Comparison of ENCODE assay signal across 17 cellular contexts in genomic region chr10:15726042-15726441, GRCh38. TPM values are rescaled to one million over a fixed set of nuclear protein-coding genes. Genes with fewer than 3 reads are reported as not detected.
DNase-seq lines count a peak whose midpoint lies in the region; ATAC-seq, FAIRE-seq and TF ChIP-seq lines count a peak whose summit lies in the region.
"Had no signal": no experiment of that assay in that cellular context is flagged by ENCODE, and none has a peak within 500 bp of the region (broad histone marks: within the 10 kb centered on the region; RNA-seq: fewer than 3 reads in every experiment).

No MANE protein-coding gene starts in this region.

- in situ Hi-C loops in HepG2 (cut with HindIII; ENCODE audit: extremely low pct_ligation_motif_present, low pct_unique_long_range_greater_than_20kb) (loop anchor here (5.0 kb wide), 1 partner anchor 294 kb away; no protein-coding TSS in a partner anchor), Panc1 (cut with HindIII; ENCODE audit: low pct_unique_long_range_greater_than_20kb, low sequenced_read_pairs) (no loop called here)

- H3K27ac ChIP-seq in HepG2 (ENCODE audit: extremely low read length, insufficient read depth, low read length): no peak overlapping the region
- no peak overlapping the region for H3K27ac ChIP-seq in right lobe of liver
- no peak overlapping the region for H3K27ac ChIP-seq in Panc1 (ENCODE audit: low read length)
- H3K27ac ChIP-seq in tibial artery: peak overlapping the region; percentile 65 to 95
- H3K27ac ChIP-seq in RWPE1: no peak overlapping the region
- H3K27ac ChIP-seq: BLaER1 treated with 17β-estradiol and CSF1 and Interleukin-3, amounts not matched to agents 10 nM and 100 nM had no signal

- H3K4me1 Mint-ChIP-seq in brain: peaks cover 8% of the 10 kb centered on the region

- H3K4me1 ChIP-seq in HepG2 (ENCODE audit: insufficient read depth, low read length) (no peaks in the 10 kb centered on the region), right lobe of liver (no peaks in the 10 kb centered on the region), Panc1 (ENCODE audit: control insufficient read depth, insufficient read depth, low read length) (no peaks in the 10 kb centered on the region), tibial artery (peaks cover 7 to 56% (median 20%) of the 10 kb centered on the region in 4 donors)

- H3K4me3 Mint-ChIP-seq in brain: no peak overlapping the region
- H3K4me3 Mint-ChIP-seq: CD4-positive, alpha-beta T cell; IgD-negative memory B cell had no signal

- no peaks in the 10 kb centered on the region for H4K20me1 ChIP-seq in HepG2 (ENCODE audit: insufficient read depth, low read length)
- H4K20me1 ChIP-seq: BLaER1 treated with 17β-estradiol and CSF1 and Interleukin-3, amounts not matched to agents 10 nM and 100 nM had no signal

- H3K27me3 ChIP-seq in HepG2 (ENCODE audit: control insufficient read depth in 1 of 2, insufficient read depth in 2 of 2, low read length in 2 of 2) (peaks cover 2 to 26% of the 10 kb centered on the region in 2 experiments; a peak in 3 of 5 replicates), right lobe of liver (no peaks in the 10 kb centered on the region), Panc1 (ENCODE audit: control insufficient read depth, insufficient read depth, low read length) (no peaks in the 10 kb centered on the region; the same call in 1 of the 2 replicates), tibial artery (no peaks in the 10 kb centered on the region)
- H3K27me3 ChIP-seq: BLaER1 treated with 17β-estradiol and CSF1 and Interleukin-3, amounts not matched to agents 10 nM and 100 nM had no signal

- POLR2A ChIA-PET in HepG2 (lab: Yijun Ruan, JAX): no interaction called here
- POLR2A ChIA-PET in Panc1 (lab: Charles Lee): no interaction called here
- POLR2A ChIA-PET in RWPE1 (lab: Yijun Ruan, JAX; ENCODE audit: low non-redundant PET): no interaction called here

- H3K9me3 ChIP-seq in HepG2 (ENCODE audit: low read length) (no peaks in the 10 kb centered on the region), right lobe of liver (no peaks in the 10 kb centered on the region), Panc1 (ENCODE audit: control insufficient read depth, insufficient read depth, low read depth, low read length) (no peaks in the 10 kb centered on the region; the same call in 1 of the 2 replicates), tibial artery (peaks cover 0 to 6% (median 0%) of the 10 kb centered on the region in 3 donors)

- TF ChIP-seq POLR2A in HepG2 (IDR thresholded peaks at IDR 0.05; ENCODE audit: insufficient read depth in 1 of 2, low read depth in 2 of 2, low read length in 2 of 2) (no peak), right lobe of liver (IDR thresholded peaks at IDR 0.05) (no peak)

- H3K4me3 ChIP-seq in HepG2 (replicated peaks in 1 of 3; ENCODE audit: insufficient read depth in 1 of 3, low read depth in 2 of 3, low read length in 3 of 3) (no peak overlapping the region), right lobe of liver (no peak overlapping the region), Panc1 (ENCODE audit: low read depth in 2 of 2, low read length in 2 of 2) (no peak overlapping the region), tibial artery (no peak overlapping the region)
- H3K4me3 ChIP-seq: BLaER1 treated with 17β-estradiol and CSF1 and Interleukin-3, amounts not matched to agents 10 nM and 100 nM had no signal

- FAIRE-seq in HepG2 (lab: Jason Lieb, UNC): no peak
- FAIRE-seq: D721Med, GM19239 had no signal

- BruUV-seq in HepG2 (replicated peaks; lab: Mats Ljungman, UMichigan) (no TSS peak), Panc1 (replicated peaks; lab: Mats Ljungman, UMichigan) (no TSS peak)

- no peak overlapping the region for H3K4me2 ChIP-seq in HepG2 (ENCODE audit: low read depth, low read length)

- no peaks in the 10 kb centered on the region for H3K79me2 ChIP-seq in HepG2 (ENCODE audit: insufficient read depth, low read length)

- CTCF ChIA-PET in HepG2 (lab: Yijun Ruan, JAX; ENCODE audit: low intra/inter-chr PET ratio, low total read pairs) (interaction anchor here (1.3 to 2.0 kb wide), 3 partner anchors 265 to 298 kb away, joined by 4 to 17 read pairs (median 14); no protein-coding TSS in a partner anchor), Panc1 (lab: Charles Lee) (no interaction called here), RWPE1 (lab: Yijun Ruan, JAX) (interaction anchor here (0.6 kb wide), 1 partner anchor 15 kb away, joined by 3 read pairs; no protein-coding TSS in a partner anchor)

- H2AFZ ChIP-seq in HepG2 (ENCODE audit: low read length): no peak overlapping the region

- H3K9ac ChIP-seq in HepG2 (ENCODE audit: insufficient read depth, low read depth, low read length): no peak overlapping the region
- H3K9ac ChIP-seq: BLaER1 treated with 17β-estradiol and CSF1 and Interleukin-3, amounts not matched to agents 10 nM and 100 nM had no signal

- 3% methylated on average over 1 of the region's 1 CpG for WGBS in HepG2 (ENCODE audit: low lambda C conversion rate)
- WGBS in right lobe of liver (ENCODE audit: insufficient coverage, low coverage, low lambda C conversion rate, missing lambda C conversion rate): 44% methylated on average over 1 of the region's 1 CpG

- H3K9me3 Mint-ChIP-seq in brain: peaks cover 0 to 16% (median 9%) of the 10 kb centered on the region in 5 experiments

- no peak for DNase-seq in HepG2 (ENCODE audit: low spot score)
- DNase-seq in right lobe of liver: no peak
- no peak for DNase-seq in Panc1 (ENCODE audit: low read depth, low spot score)
- DNase-seq in tibial artery: no peak
- no peak for DNase-seq in RWPE1 (ENCODE audit: low spot score)
- no peak for DNase-seq in activated gamma-delta T cell treated with Interleukin-2 at 50 U/mL for 16 hours
- DNase-seq: CD4-positive, alpha-beta T cell; DMS153; DMS79 treated with DMSO at 0.1 percent for 48 hours had no signal

- ATAC-seq in HepG2 (no peak), right lobe of liver (no peak), Panc1 (no peak), HG03342 (IDR thresholded peaks at IDR 0.05; ENCODE audit: unreplicated experiment) (no peak)

- H3K27me3 Mint-ChIP-seq in brain: peaks cover 15% of the 10 kb centered on the region

- TF ChIP-seq CTCF in HepG2 (CRISPR knock-in tag; IDR thresholded peaks at IDR 0.05) (no peak), right lobe of liver (IDR thresholded peaks at IDR 0.05) (no peak), Panc1 (IDR thresholded peaks at IDR 0.05) (peak; percentile 32; the same call in 1 of the 2 replicates), brain (conservative IDR thresholded peaks at IDR 0.05) (peak; percentile 13 to 26), tibial artery (IDR thresholded peaks at IDR 0.05) (no peak), RWPE1 (conservative IDR thresholded peaks at IDR 0.05; ENCODE audit: low read depth) (no peak; the same call in 1 of the 2 replicates)

- intact Hi-C loops in HepG2 (cut with micrococcal nuclease; ENCODE audit: unreplicated experiment): loop anchor here (5.0 kb wide), 1 partner anchor 139 kb away; no protein-coding TSS in a partner anchor
- intact Hi-C loops in right lobe of liver (cut with DNase I): loop anchor here in 1 of 2 donors (10.0 kb wide), 1 partner anchor 291 kb away; no protein-coding TSS in a partner anchor
- intact Hi-C loops in Panc1 (cut with micrococcal nuclease; ENCODE audit: unreplicated experiment): no loop called here
- intact Hi-C loops in tibial artery (cut with DNase I; ENCODE audit: low total_unique reads): no loop called here

- H3K36me3 ChIP-seq in HepG2 (replicated peaks in 1 of 2; ENCODE audit: control insufficient read depth in 1 of 2, insufficient read depth in 2 of 2, low read length in 2 of 2) (no peaks in the 10 kb centered on the region), right lobe of liver (no peaks in the 10 kb centered on the region), Panc1 (ENCODE audit: control insufficient read depth, insufficient read depth, low read length) (no peaks in the 10 kb centered on the region), tibial artery (no peaks in the 10 kb centered on the region)
- H3K36me3 ChIP-seq: BLaER1 treated with 17β-estradiol and CSF1 and Interleukin-3, amounts not matched to agents 10 nM and 100 nM had no signal

- no peaks in the 10 kb centered on the region for H3K36me3 Mint-ChIP-seq in brain
- H3K36me3 Mint-ChIP-seq: IgD-negative memory B cell had no signal

- TF ChIP-seq EP300 in HepG2 (IDR thresholded peaks at IDR 0.05; ENCODE audit: low read depth in 2 of 2, low read length in 2 of 2) (no peak), HepG2 (CRISPR knock-in tag; IDR thresholded peaks at IDR 0.05; ENCODE audit: borderline replicate concordance) (no peak)

- TF ChIP-seq RAD21 in HepG2 (CRISPR knock-in tag; IDR thresholded peaks at IDR 0.05): no peak

- H3K27ac Mint-ChIP-seq in brain: no peak overlapping the region
- H3K27ac Mint-ChIP-seq: CD4-positive, alpha-beta T cell; IgD-negative memory B cell had no signal

TF ChIP-seq in HepG2, 621 proteins besides CTCF, POLR2A, EP300 and RAD21:
- TF ChIP-seq GABPB1 (CRISPR knock-in tag; IDR thresholded peaks at IDR 0.05): no peak
- TF ChIP-seq HNRNPK (IDR thresholded peaks at IDR 0.05; ENCODE audit: low read depth, low read length, poor library complexity, severe bottlenecking): peak; percentile 33

RNA-seq across cellular contexts. Expression of gene ITGA8, which starts 6.3 kb away (rescaled TPM):
- total RNA-seq in HepG2 (2016; rRNA removed; fragmentation: Illumina TruSeq; extraction: Trizol) (not detected in 2 replicates), right lobe of liver (under 1 TPM; 0.18 to 0.80 (median 0.36) TPM), Panc1 (2021; ENCODE audit: unreplicated experiment) (0.18 TPM)
- not detected in 2 replicates for total RNA-seq in HepG2 (2016; cell fraction: cytosol; rRNA removed; fragmentation: Illumina TruSeq; extraction: Trizol; ENCODE audit: low read depth)
- not detected in 2 replicates for total RNA-seq in HepG2 (2016; cell fraction: insoluble cytoplasmic fraction; rRNA removed; fragmentation: Illumina TruSeq; extraction: Trizol)
- not detected in 2 replicates for total RNA-seq in HepG2 (2016; cell fraction: membrane; rRNA removed; fragmentation: Illumina TruSeq; extraction: Trizol)
- not detected in 2 replicates for total RNA-seq in HepG2 (2016; cell fraction: nucleus; rRNA removed; fragmentation: Illumina TruSeq; extraction: Trizol)
- polyA plus RNA-seq in HepG2 (2011; rRNA removed) (not detected in 2 replicates), brain (ENCODE audit: insufficient read depth, low read depth, low replicate concordance) (1.6 TPM)
- not detected in 2 replicates for polyA plus RNA-seq in HepG2 (2011; cell fraction: cytosol; rRNA removed)
- polyA plus RNA-seq in HepG2 (2011; cell fraction: nucleus; rRNA removed): not detected in 2 replicates
- not detected in 2 replicates for polyA plus RNA-seq in HepG2 (2012)
- polyA plus RNA-seq in HepG2 (2016; cell fraction: cytosol; fragmentation: Illumina TruSeq; extraction: Trizol; ENCODE audit: low read depth): not detected in 2 replicates
- polyA plus RNA-seq in HepG2 (2016; cell fraction: insoluble cytoplasmic fraction; fragmentation: Illumina TruSeq; extraction: Trizol; ENCODE audit: low read depth): not detected in 2 replicates
- polyA plus RNA-seq in HepG2 (2016; cell fraction: membrane; fragmentation: Illumina TruSeq; extraction: Trizol; ENCODE audit: low read depth): not detected in 2 replicates
- not detected in 2 replicates for polyA plus RNA-seq in HepG2 (2016; cell fraction: nucleus; fragmentation: Illumina TruSeq; extraction: Trizol; ENCODE audit: insufficient read depth, low read depth)
- not detected in 2 replicates for polyA minus RNA-seq in HepG2 (2011; rRNA and poly(A)+ RNA removed; ENCODE audit: low replicate concordance)
- polyA minus RNA-seq in HepG2 (2011; cell fraction: cytosol; rRNA and poly(A)+ RNA removed): not detected in 2 replicates
- polyA minus RNA-seq in HepG2 (2011; cell fraction: nucleus; rRNA and poly(A)+ RNA removed): under 0.01 TPM in 1 of 2 replicates, not detected in the other
- polyA plus RNA-seq in Panc1 (2012; ENCODE audit: insufficient read length): 0.06 TPM
- total RNA-seq: CD4-positive, alpha-beta T cell; H1; HT-29 had no signal
- polyA plus RNA-seq: H1, IgD-negative memory B cell had no signal

Comparison
In these comparisons a context has a peak if more than half of its experiments do, and no peak if none do; other contexts are left out.
1. H3K27ac ChIP-seq: peak in tibial artery (2 of 2); none in HepG2 (single experiment), right lobe of liver (0 of 3), Panc1 (single experiment) and RWPE1 (single experiment).
2. CTCF ChIP-seq: peak in Panc1 (single experiment) and brain (2 of 2); none in HepG2 (single experiment), right lobe of liver (0 of 4), tibial artery (0 of 2) and RWPE1 (single experiment).